6 cellular contexts compared by ENCODE assay signal in the genomic region with DNA sequence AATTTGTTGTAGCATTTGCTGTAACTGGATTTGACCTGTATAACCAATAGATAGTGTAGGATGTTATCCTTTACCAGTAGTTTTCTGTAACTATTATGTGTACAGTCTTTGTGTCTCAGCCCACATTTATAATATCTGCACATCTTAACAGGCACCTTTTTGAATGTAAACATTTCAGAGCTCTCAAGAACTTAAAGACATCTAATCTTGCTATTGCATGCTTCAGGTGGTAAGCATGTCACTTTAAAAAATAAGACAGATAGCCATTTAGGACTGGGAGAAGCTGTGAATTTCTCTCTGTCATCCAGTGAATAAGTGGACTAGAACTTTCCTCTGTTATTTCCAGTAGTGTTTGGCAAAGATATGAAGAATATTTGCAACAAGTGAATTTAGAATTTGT. TPM values are rescaled to one million over a fixed set of nuclear protein-coding genes. Genes with fewer than 3 reads are reported as not detected.
"Had no signal": no experiment of that assay in that cellular context is flagged by ENCODE, and none has a peak within 500 bp of the region (broad histone marks: within the 10 kb centered on the region; RNA-seq: fewer than 3 reads in every experiment).

No MANE protein-coding gene starts in this region.

- DNase-seq: GDM1, GF-D8 had no signal

- ATAC-seq: GM12878 had no signal

- H3K4me3 ChIP-seq: GM12878 had no signal

- FAIRE-seq: GM12878, GM18507, GM19239 had no signal

RNA-seq across cellular contexts. Expression of a gene that starts 22.6 kb away (rescaled TPM):
- total RNA-seq: G401 had no signal
